ENCODE assay signal across 9 cellular contexts in genomic region chr10:69359089-69360025, GRCh38.
DNase-seq lines count a peak whose midpoint lies in the region; ATAC-seq and TF ChIP-seq lines count a peak whose summit lies in the region.
"Had no signal": no experiment of that assay in that cellular context is flagged by ENCODE, and none has a peak within 500 bp of the region (broad histone marks: within the 10 kb centered on the region; RNA-seq: fewer than 3 reads in every experiment).

No MANE protein-coding gene starts in this region.

- peak in 60 of 76 experiments; percentile 4 to 62 (median 26) for DNase-seq in HUDEP-2 (lab: John Stamatoyannopoulos, UW; ENCODE audit: unreplicated experiment in 76 of 76)
- DNase-seq in activated T-helper 1 cell treated with Interleukin-2 at 50 U/mL for 16 hours (ENCODE audit: low read depth), result peak; percentile 30
- DNase-seq in iris pigment epithelial cell (ENCODE audit: low read depth), result peak; percentile 80
- no peak for DNase-seq in OCI-M1 (lab: John Stamatoyannopoulos, UW)
- no peak for DNase-seq in UCSD-AML1 (lab: John Stamatoyannopoulos, UW; ENCODE audit: unreplicated experiment)
- DNase-seq: DND-41 had no signal

- H3K27ac ChIP-seq in 22Rv1, result peak overlapping the region; percentile 99

- ATAC-seq in GM19467 (IDR thresholded peaks at IDR 0.05; ENCODE audit: unreplicated experiment) (no peak), GM19463 (IDR thresholded peaks at IDR 0.05; ENCODE audit: unreplicated experiment) (no peak)

- no peak for TF ChIP-seq CTCF in 22Rv1 (IDR thresholded peaks at IDR 0.05)

Comparison
In these comparisons a context has a peak if more than half of its experiments do, and no peak if none do; other contexts are left out.
1. DNase-seq: peak in HUDEP-2 (60 of 76), activated T-helper 1 cell treated with Interleukin-2 at 50 U/mL for 16 hours (single experiment) and iris pigment epithelial cell (single experiment); none in OCI-M1 (single experiment) and UCSD-AML1 (single experiment).